Comparison of ENCODE assay signal across 9 cellular contexts in genomic region chr12:122889658-122890561, GRCh38. TPM values are rescaled to one million over a fixed set of nuclear protein-coding genes. Genes with fewer than 3 reads are reported as not detected.
A peak's percentile ranks its signal among the peaks of the same experiment; 100 is the strongest.
DNase-seq lines count a peak whose midpoint lies in the region; ATAC-seq and TF ChIP-seq lines count a peak whose summit lies in the region.
"Had no signal": no experiment of that assay in that cellular context is flagged by ENCODE, and none has a peak within 500 bp of the region (broad histone marks: within the 10 kb centered on the region; RNA-seq: fewer than 3 reads in every experiment).

No MANE protein-coding gene starts in this region.

- peaks cover 23 to 97% (median 92%) of the 10 kb centered on the region in 9 donors for H3K4me1 ChIP-seq in heart right ventricle
- peaks cover 91% of the 10 kb centered on the region for H3K4me1 ChIP-seq in lower lobe of right lung
- peaks cover 89% of the 10 kb centered on the region for H3K4me1 ChIP-seq in vagina
- peaks cover 18% of the 10 kb centered on the region for H3K4me1 ChIP-seq in ovary (ENCODE audit: insufficient read depth)

- H3K27me3 ChIP-seq in heart right ventricle (no peaks in the 10 kb centered on the region), lower lobe of right lung (ENCODE audit: low read depth) (no peaks in the 10 kb centered on the region), vagina (no peaks in the 10 kb centered on the region), ovary (no peaks in the 10 kb centered on the region)

- H3K27ac Mint-ChIP-seq in activated T-helper 2 cell treated with anti-CD3 and anti-CD28 coated beads, Interferon-gamma antibody, Interleukin-2, Interleukin-4, amounts not matched to agents 10 μg/mL and 5 μg/mL and 100 μg/mL, durations not matched to agents 14 hours and 24 hours and 36 hours: no peak overlapping the region

- DNase-seq in heart right ventricle: no peak
- no peak for DNase-seq in left cardiac atrium
- DNase-seq in activated T-helper 2 cell treated with anti-CD3 and anti-CD28 coated beads, Interferon-gamma antibody, Interleukin-2, Interleukin-4, amounts not matched to agents 10 μg/mL and 5 μg/mL and 100 μg/mL, durations not matched to agents 14 hours and 24 hours and 36 hours (ENCODE audit: low spot score): no peak
- DNase-seq in lower lobe of right lung: no peak
- no peak for DNase-seq in vagina (ENCODE audit: extremely low spot score in 2 of 2)
- DNase-seq in NCI-H187 (lab: John Stamatoyannopoulos, UW): no peak
- DNase-seq in ovary: no peak
- DNase-seq in stimulated activated CD4-positive, alpha-beta T cell treated with anti-CD3 and anti-CD28 coated beads, Interleukin-2, amount 100 ng/mL, for 48 hours: no peak
- DNase-seq: NCI-H2081 had no signal

- TF ChIP-seq CTCF in heart right ventricle (IDR thresholded peaks at IDR 0.05) (no peak), lower lobe of right lung (IDR thresholded peaks at IDR 0.05) (no peak), vagina (IDR thresholded peaks at IDR 0.05) (no peak), ovary (IDR thresholded peaks at IDR 0.05) (no peak)

- H3K36me3 Mint-ChIP-seq in activated T-helper 2 cell treated with anti-CD3 and anti-CD28 coated beads, Interferon-gamma antibody, Interleukin-2, Interleukin-4, amounts not matched to agents 10 μg/mL and 5 μg/mL and 100 μg/mL, durations not matched to agents 14 hours and 24 hours and 36 hours (ENCODE audit: low read depth): peaks cover 10% of the 10 kb centered on the region

- ATAC-seq in heart right ventricle: no peak
- no peak for ATAC-seq in left cardiac atrium
- ATAC-seq in lower lobe of right lung: no peak

- peaks cover 8% of the 10 kb centered on the region for H3K27me3 Mint-ChIP-seq in activated T-helper 2 cell treated with anti-CD3 and anti-CD28 coated beads, Interferon-gamma antibody, Interleukin-2, Interleukin-4, amounts not matched to agents 10 μg/mL and 5 μg/mL and 100 μg/mL, durations not matched to agents 14 hours and 24 hours and 36 hours (ENCODE audit: low read depth)

- H3K9me3 ChIP-seq in heart right ventricle: no peaks in the 10 kb centered on the region
- H3K9me3 ChIP-seq in lower lobe of right lung: no peaks in the 10 kb centered on the region
- H3K9me3 ChIP-seq in vagina: no peaks in the 10 kb centered on the region
- no peaks in the 10 kb centered on the region for H3K9me3 ChIP-seq in ovary

- 73 to 78% methylated on average over 19 of the region's 19 CpGs for WGBS in heart right ventricle, 2 donors
- 88 to 91% (median 89%) methylated on average over 19 of the region's 19 CpGs for WGBS in ovary, 3 donors

- intact Hi-C loops in heart right ventricle (cut with DNase I) (loop anchor here in 2 of 10 donors (2.0 kb wide), 2 partner anchors 17 to 21 kb away; no protein-coding TSS in a partner anchor), left cardiac atrium (cut with DNase I) (no loop called here), lower lobe of right lung (cut with DNase I) (no loop called here), vagina (cut with DNase I) (no loop called here), ovary (cut with DNase I) (no loop called here)
- intact Hi-C loops in activated T-helper 2 cell treated with anti-CD3 and anti-CD28 coated beads, Interferon-gamma antibody, Interleukin-2, Interleukin-4, amounts not matched to agents 10 μg/mL and 5 μg/mL and 100 μg/mL, durations not matched to agents 14 hours and 24 hours and 36 hours (cut with micrococcal nuclease): no loop called here

- no peak for TF ChIP-seq EP300 in ovary (IDR thresholded peaks at IDR 0.05)

- H3K9me3 Mint-ChIP-seq in activated T-helper 2 cell treated with anti-CD3 and anti-CD28 coated beads, Interferon-gamma antibody, Interleukin-2, Interleukin-4, amounts not matched to agents 10 μg/mL and 5 μg/mL and 100 μg/mL, durations not matched to agents 14 hours and 24 hours and 36 hours: no peaks in the 10 kb centered on the region

- H3K4me3 ChIP-seq in heart right ventricle (peak overlapping the region in 1 of 10 donors; percentile 43), lower lobe of right lung (no peak overlapping the region), vagina (no peak overlapping the region), ovary (no peak overlapping the region)

- H3K27ac ChIP-seq in heart right ventricle (peak overlapping the region in 9 of 10 donors; percentile 78 to 90 (median 85)), lower lobe of right lung (peak overlapping the region; percentile 94), vagina (peak overlapping the region; percentile 70), ovary (no peak overlapping the region)

- H3K36me3 ChIP-seq in heart right ventricle: no peaks in the 10 kb centered on the region
- no peaks in the 10 kb centered on the region for H3K36me3 ChIP-seq in lower lobe of right lung
- H3K36me3 ChIP-seq in vagina: no peaks in the 10 kb centered on the region
- H3K36me3 ChIP-seq in ovary: no peaks in the 10 kb centered on the region

- peaks cover 59% of the 10 kb centered on the region for H3K4me1 Mint-ChIP-seq in activated T-helper 2 cell treated with anti-CD3 and anti-CD28 coated beads, Interferon-gamma antibody, Interleukin-2, Interleukin-4, amounts not matched to agents 10 μg/mL and 5 μg/mL and 100 μg/mL, durations not matched to agents 14 hours and 24 hours and 36 hours (ENCODE audit: low read depth)

- H3K4me3 Mint-ChIP-seq in activated T-helper 2 cell treated with anti-CD3 and anti-CD28 coated beads, Interferon-gamma antibody, Interleukin-2, Interleukin-4, amounts not matched to agents 10 μg/mL and 5 μg/mL and 100 μg/mL, durations not matched to agents 14 hours and 24 hours and 36 hours (ENCODE audit: low read depth): peak overlapping the region; percentile 33

- TF ChIP-seq POLR2A in vagina (IDR thresholded peaks at IDR 0.05) (no peak), ovary (IDR thresholded peaks at IDR 0.05) (no peak)

RNA-seq across cellular contexts. Expression of gene VPS37B, which starts 6.0 kb away (rescaled TPM):
- 10 to 100 TPM; 17.6 to 33.2 (median 19.8) TPM for total RNA-seq in heart right ventricle
- 10 to 100 TPM; 16.4 to 26.7 TPM for polyA plus RNA-seq in heart right ventricle
- 10 to 100 TPM; 20.5 to 22.7 TPM for total RNA-seq in left cardiac atrium
- 11.5 and 11.7 TPM in 2 replicates for total RNA-seq in activated T-helper 2 cell treated with anti-CD3 and anti-CD28 coated beads, Interferon-gamma antibody, Interleukin-2, Interleukin-4, amounts not matched to agents 10 μg/mL and 5 μg/mL and 100 μg/mL, durations not matched to agents 14 hours and 24 hours and 36 hours
- 34.5 TPM for total RNA-seq in lower lobe of right lung
- 34.9 TPM for total RNA-seq in vagina
- 10 to 100 TPM; 11.1 to 44.3 (median 13.2) TPM for total RNA-seq in ovary
- polyA plus RNA-seq in ovary: 10 to 100 TPM in 1 of 2 donors, 1 to 10 TPM in 1; 9.5 to 12.1 TPM

RNA-seq across cellular contexts. Expression of gene HIP1R, which starts 54.7 kb away (rescaled TPM):
- total RNA-seq in heart right ventricle: 10 to 100 TPM; 13.7 to 26.4 (median 17.5) TPM
- polyA plus RNA-seq in heart right ventricle: 10 to 100 TPM; 25.9 to 37.7 TPM
- 10 to 100 TPM; 24.9 to 38.9 TPM for total RNA-seq in left cardiac atrium
- total RNA-seq in activated T-helper 2 cell treated with anti-CD3 and anti-CD28 coated beads, Interferon-gamma antibody, Interleukin-2, Interleukin-4, amounts not matched to agents 10 μg/mL and 5 μg/mL and 100 μg/mL, durations not matched to agents 14 hours and 24 hours and 36 hours: 28.8 and 29.0 TPM in 2 replicates
- total RNA-seq in lower lobe of right lung: 28.2 TPM
- total RNA-seq in vagina: 66.0 TPM
- 10 to 100 TPM in 5 of 7 donors, 1 to 10 TPM in 2; 9.0 to 20.2 (median 10.4) TPM for total RNA-seq in ovary
- polyA plus RNA-seq in ovary: 10 to 100 TPM in 1 of 2 donors, 1 to 10 TPM in 1; 1.4 to 11.5 TPM

Comparison
In these comparisons a context has a peak if more than half of its experiments do, and no peak if none do; other contexts are left out.
1. H3K27ac ChIP-seq: peak in heart right ventricle (9 of 10), lower lobe of right lung (single experiment) and vagina (single experiment); none in ovary (0 of 2).